ENCODE assay signal across 14 cellular contexts in genomic region chr9:15155826-15156225, GRCh38.
DNase-seq lines count a peak whose midpoint lies in the region; ATAC-seq and TF ChIP-seq lines count a peak whose summit lies in the region.
"Had no signal": no experiment of that assay in that cellular context is flagged by ENCODE, and none has a peak within 500 bp of the region (broad histone marks: within the 10 kb centered on the region; RNA-seq: fewer than 3 reads in every experiment).

No MANE protein-coding gene starts in this region.

- H3K36me3 ChIP-seq in Loucy (ENCODE audit: insufficient read depth, low read length) (no peaks in the 10 kb centered on the region), smooth muscle cell (ENCODE audit: low read depth) (no peaks in the 10 kb centered on the region)

- TF ChIP-seq CTCF in Loucy (conservative IDR thresholded peaks at IDR 0.05; ENCODE audit: low read length) (no peak), astrocyte of the spinal cord (IDR thresholded peaks at IDR 0.05; ENCODE audit: low read depth, low read length) (no peak), smooth muscle cell (IDR thresholded peaks at IDR 0.05; ENCODE audit: borderline replicate concordance, insufficient read depth, poor library complexity, severe bottlenecking) (no peak)

- no peak overlapping the region for H3K4me2 ChIP-seq in Loucy (ENCODE audit: low read depth, low read length, poor library complexity, severe bottlenecking)
- H3K4me2 ChIP-seq in smooth muscle cell = peak overlapping the region; percentile 5
- H3K4me2 ChIP-seq: hepatocyte had no signal

- H3K9ac ChIP-seq in Loucy (ENCODE audit: low read depth, low read length, poor library complexity, severe bottlenecking) (no peak overlapping the region), smooth muscle cell (ENCODE audit: low read depth) (no peak overlapping the region)

- intact Hi-C loops in right cardiac atrium (cut with DNase I) = no loop called here

- H2AFZ ChIP-seq in Loucy (ENCODE audit: low read length) = 0 out of 2 replicates have a peak overlapping the region, but pooled peaks have one; percentile 9
- H2AFZ ChIP-seq in smooth muscle cell (ENCODE audit: low read depth) = no peak overlapping the region
- H2AFZ ChIP-seq: hepatocyte had no signal

- H3K27me3 ChIP-seq in Loucy (ENCODE audit: insufficient read depth, low read length, poor library complexity, severe bottlenecking) (no peaks in the 10 kb centered on the region), right cardiac atrium (ENCODE audit: control insufficient read depth, insufficient read depth) (no peaks in the 10 kb centered on the region), smooth muscle cell (ENCODE audit: low read depth) (no peaks in the 10 kb centered on the region)
- H3K27me3 ChIP-seq: hepatocyte had no signal

- H3K4me3 ChIP-seq in Loucy (ENCODE audit: low read length, poor library complexity, severe bottlenecking) = no peak overlapping the region
- H3K4me3 ChIP-seq in astrocyte of the spinal cord (ENCODE audit: low read depth, low read length) = no peak overlapping the region
- no peak overlapping the region for H3K4me3 ChIP-seq in right cardiac atrium (ENCODE audit: low read length)
- H3K4me3 ChIP-seq in smooth muscle cell = no peak overlapping the region
- H3K4me3 ChIP-seq: GM12878, hepatocyte had no signal

- H3K27ac ChIP-seq in right cardiac atrium (ENCODE audit: low read length) (no peak overlapping the region), smooth muscle cell (ENCODE audit: low read depth) (no peak overlapping the region)
- H3K27ac ChIP-seq: hepatocyte, VCaP had no signal

- DNase-seq in astrocyte of the spinal cord (ENCODE audit: low read depth, low spot score) (peak; percentile 34), right cardiac atrium (peak in 2 of 3 donors; percentile 45 to 62), smooth muscle cell (lab: John Stamatoyannopoulos, UW; ENCODE audit: unreplicated experiment) (no peak), putamen (ENCODE audit: low spot score) (no peak), NOMO-1 treated with dmso at 0.1 percent for 144 hours (lab: John Stamatoyannopoulos, UW; ENCODE audit: unreplicated experiment) (no peak), SIG-M5 treated with dmso at 0.1 percent for 504 hours (lab: John Stamatoyannopoulos, UW; ENCODE audit: unreplicated experiment) (no peak)
- DNase-seq: activated T-cell treated with anti-CD3 and anti-CD28 coated beads, Interleukin-2, amount 50 U/mL, for 72 hours; Calu3; stimulated activated naive CD8-positive, alpha-beta T cell treated with anti-CD3 and anti-CD28 coated beads, Interleukin-15, amount 100 ng/mL, for 72 hours had no signal

- peak; percentile 80 to 83 for ATAC-seq in right cardiac atrium
- ATAC-seq in activated CD4-positive, CD25-positive, alpha-beta regulatory T cell treated with anti-CD3 and anti-CD28 coated beads, Interleukin-2, amount 50 U/mL, for 24 hours = no peak
- ATAC-seq: activated T-cell treated with anti-CD3 and anti-CD28 coated beads, Interleukin-2, amount 50 U/mL, for 72 hours; GM12878; stimulated activated naive CD8-positive, alpha-beta T cell treated with anti-CD3 and anti-CD28 coated beads, Interleukin-15, amount 100 ng/mL, for 72 hours had no signal

- H3K9me3 ChIP-seq in Loucy (ENCODE audit: insufficient read depth, low read depth, low read length) (no peaks in the 10 kb centered on the region), right cardiac atrium (ENCODE audit: control insufficient read depth, low read length) (no peaks in the 10 kb centered on the region), smooth muscle cell (replicated peaks; ENCODE audit: low read depth) (no peaks in the 10 kb centered on the region)

- H4K20me1 ChIP-seq in Loucy (ENCODE audit: insufficient read depth, low read length, poor library complexity, severe bottlenecking) (no peaks in the 10 kb centered on the region), smooth muscle cell (ENCODE audit: low read depth) (no peaks in the 10 kb centered on the region)

- H3F3A ChIP-seq in Loucy (ENCODE audit: low read depth) (no peaks in the 10 kb centered on the region), smooth muscle cell (ENCODE audit: low read depth) (no peaks in the 10 kb centered on the region)

- H3K79me2 ChIP-seq in Loucy (ENCODE audit: insufficient read depth, low read length) (no peaks in the 10 kb centered on the region), smooth muscle cell (ENCODE audit: low read depth) (no peaks in the 10 kb centered on the region)
- H3K79me2 ChIP-seq: hepatocyte had no signal

- H3K4me1 ChIP-seq in Loucy (ENCODE audit: insufficient read depth, low read length, poor library complexity, severe bottlenecking) (peaks cover under 1% of the 10 kb centered on the region), right cardiac atrium (ENCODE audit: control insufficient read depth, insufficient read depth, low read length) (peaks cover 3% of the 10 kb centered on the region), smooth muscle cell (ENCODE audit: low read depth) (peaks cover 3% of the 10 kb centered on the region)

- WGBS in right cardiac atrium = 13% methylated on average over 4 of the region's 4 CpGs
- 33% methylated on average over 4 of the region's 4 CpGs for WGBS in smooth muscle cell (ENCODE audit: low lambda C conversion rate)

- in situ Hi-C loops in astrocyte of the spinal cord (cut with HindIII; ENCODE audit: low sequenced_read_pairs) = no loop called here

- no peaks in the 10 kb centered on the region for H3K9me2 ChIP-seq in Loucy (replicated peaks; ENCODE audit: low read depth, low read length)

Comparison
In these comparisons a context has a peak if more than half of its experiments do, and no peak if none do; other contexts are left out.
1. DNase-seq: peak in astrocyte of the spinal cord (single experiment) and right cardiac atrium (2 of 3); none in smooth muscle cell (single experiment), putamen (single experiment), NOMO-1 treated with dmso at 0.1 percent for 144 hours (single experiment) and SIG-M5 treated with dmso at 0.1 percent for 504 hours (single experiment).
2. ATAC-seq: peak in right cardiac atrium (2 of 2); none in activated CD4-positive, CD25-positive, alpha-beta regulatory T cell treated with anti-CD3 and anti-CD28 coated beads, Interleukin-2, amount 50 U/mL, for 24 hours (0 of 2).